In genomic region chr14:66698503-66698902, GRCh38 we compare ENCODE assay signal across 26 cellular contexts.
"Had no signal": no experiment of that assay in that cellular context is flagged by ENCODE, and none has a peak within 500 bp of the region (broad histone marks: within the 10 kb centered on the region; RNA-seq: fewer than 3 reads in every experiment).

No MANE protein-coding gene starts in this region.

- ATAC-seq: activated CD4-positive, CD25-positive, alpha-beta regulatory T cell treated with anti-CD3 and anti-CD28 coated beads, Interleukin-2, amount 50 U/mL, for 24 hours; PC-3 had no signal

- H3K4me3 Mint-ChIP-seq: activated CD4-positive, alpha-beta memory T cell treated with anti-CD3 and anti-CD28 coated beads, Interleukin-2, amount 10 ng/mL, durations not matched to agents 7 days and 5 days; activated naive CD4-positive, alpha-beta T cell treated with anti-CD3 and anti-CD28 coated beads, Interleukin-2, amount 50 U/mL, for 24 hours; activated T-cell treated with anti-CD3 and anti-CD28 coated beads, Interleukin-2, amount 50 U/mL, for 24 hours; T-helper 1 cell treated with Interleukin-12 subunit alpha and Interleukin-12 subunit beta and Interleukin-4 antibody, amounts not matched to agents 30 μg/mL and 1 μg/mL, for 36 hours; T-helper 2 cell treated with Interferon-gamma antibody and Interleukin-4, amounts not matched to agents 5 μg/mL and 100 μg/mL, for 36 hours had no signal

- H3K9me3 ChIP-seq: Peyer's patch had no signal

- H3K27me3 Mint-ChIP-seq: activated CD4-positive, alpha-beta memory T cell treated with anti-CD3 and anti-CD28 coated beads, Interleukin-2, amount 10 ng/mL, durations not matched to agents 7 days and 5 days; activated naive CD4-positive, alpha-beta T cell treated with anti-CD3 and anti-CD28 coated beads, Interleukin-2, amount 50 U/mL, for 24 hours; activated T-cell treated with anti-CD3 and anti-CD28 coated beads, Interleukin-2, amount 50 U/mL, for 24 hours had no signal

- H3K4me3 ChIP-seq: Peyer's patch had no signal

- H3K27me3 ChIP-seq: brain microvascular endothelial cell, Peyer's patch had no signal

- H3K36me3 ChIP-seq: brain microvascular endothelial cell, Peyer's patch had no signal

- H3K27ac ChIP-seq: brain microvascular endothelial cell, Peyer's patch, RWPE1 had no signal

- H3K4me1 Mint-ChIP-seq: activated CD4-positive, alpha-beta memory T cell treated with anti-CD3 and anti-CD28 coated beads, Interleukin-2, amount 10 ng/mL, durations not matched to agents 7 days and 5 days; activated naive CD4-positive, alpha-beta T cell treated with anti-CD3 and anti-CD28 coated beads, Interleukin-2, amount 50 U/mL, for 24 hours had no signal

- DNase-seq: activated CD4-positive, alpha-beta memory T cell treated with anti-CD3 and anti-CD28 coated beads, Interleukin-2, amount 10 ng/mL, durations not matched to agents 7 days and 5 days; activated CD4-positive, alpha-beta T cell treated with anti-CD3 and anti-CD28 coated beads for 4 hours; activated effector memory CD4-positive, alpha-beta T cell treated with anti-CD3 and anti-CD28 coated beads, Interleukin-2, amount 50 U/mL, for 16 hours; activated naive CD4-positive, alpha-beta T cell; activated T-cell treated with anti-CD3 and anti-CD28 coated beads, Interleukin-2, amount 50 U/mL, for 24 hours; amniotic stem cell; aorta; brain microvascular endothelial cell; central memory CD4-positive, alpha-beta T cell; Karpas-422; KBM-7; NCI-H1105; NCI-H1417 treated with DMSO at 0.1 percent for 48 hours; NCI-H187 treated with DMSO at 0.1 percent for 48 hours; NCI-H2081 treated with DMSO at 0.1 percent for 48 hours; NCI-H345; NCI-H524 treated with DMSO at 0.1 percent for 48 hours; NK-92 treated with Interleukin-12 subunit alpha and Interleukin-12 subunit beta, amount 100 ng/mL, for 24 hours; PC-3; Peyer's patch; Right ventricle myocardium superior had no signal

- H3K27ac Mint-ChIP-seq: activated CD4-positive, alpha-beta memory T cell treated with anti-CD3 and anti-CD28 coated beads, Interleukin-2, amount 10 ng/mL, durations not matched to agents 7 days and 5 days; activated naive CD4-positive, alpha-beta T cell treated with anti-CD3 and anti-CD28 coated beads, Interleukin-2, amount 50 U/mL, for 24 hours; activated T-cell treated with anti-CD3 and anti-CD28 coated beads, Interleukin-2, amount 50 U/mL, for 24 hours; T-helper 1 cell treated with Interleukin-12 subunit alpha and Interleukin-12 subunit beta and Interleukin-4 antibody, amounts not matched to agents 30 μg/mL and 1 μg/mL, for 36 hours; T-helper 2 cell treated with Interferon-gamma antibody and Interleukin-4, amounts not matched to agents 5 μg/mL and 100 μg/mL, for 36 hours had no signal

- H3K4me1 ChIP-seq: Peyer's patch had no signal
